Comparison of ENCODE assay signal across 12 cellular contexts in the genomic region with DNA sequence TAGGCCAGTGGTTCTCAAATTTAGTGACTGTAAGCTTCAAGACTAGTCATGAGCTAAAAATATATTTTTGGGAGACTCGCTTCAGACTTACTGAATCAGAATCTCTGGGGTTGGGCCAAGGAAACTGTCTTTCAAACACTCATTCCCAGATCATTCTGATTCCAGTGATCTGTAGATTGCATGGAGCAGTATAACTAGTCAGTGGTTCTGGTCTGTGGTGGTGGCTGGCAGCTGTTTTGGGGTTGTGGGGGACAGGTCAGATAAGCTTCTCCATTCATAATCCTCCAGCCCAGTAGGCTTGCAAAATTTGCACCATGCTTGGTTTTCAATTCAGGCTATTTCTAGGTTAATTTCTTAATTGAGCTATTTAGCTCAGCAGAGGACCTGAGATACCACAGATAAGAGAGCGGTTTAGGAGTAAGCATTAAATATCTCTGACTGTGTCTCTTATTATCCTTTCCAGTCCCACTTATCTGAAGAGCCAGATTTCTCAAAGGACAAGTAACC. TPM values are rescaled to one million over a fixed set of nuclear protein-coding genes. Genes with fewer than 3 reads are reported as not detected.
A peak's percentile ranks its signal among the peaks of the same experiment; 100 is the strongest.
DNase-seq lines count a peak whose midpoint lies in the region; ATAC-seq and TF ChIP-seq lines count a peak whose summit lies in the region.
"Had no signal": no experiment of that assay in that cellular context is flagged by ENCODE, and none has a peak within 500 bp of the region (broad histone marks: within the 10 kb centered on the region; RNA-seq: fewer than 3 reads in every experiment).

No MANE protein-coding gene starts in this region.

- peak overlapping the region; percentile 33 for H3K4me3 Mint-ChIP-seq in T-helper 17 cell

- H3K4me2 ChIP-seq in mammary epithelial cell (ENCODE audit: insufficient read depth, low read depth, low read length): no peak overlapping the region

- no peak overlapping the region for H3K4me3 ChIP-seq in breast epithelium
- H3K4me3 ChIP-seq in mammary epithelial cell (replicated peaks in 1 of 3; ENCODE audit: insufficient read depth in 1 of 3, low read depth in 2 of 3, low read length in 3 of 3): no peak overlapping the region
- H3K4me3 ChIP-seq in fibroblast of the aortic adventitia (ENCODE audit: low read depth, low read length): no peak overlapping the region
- H3K4me3 ChIP-seq in transverse colon: no peak overlapping the region

- dilution Hi-C loops in mammary epithelial cell (cut with HindIII; ENCODE audit: low sequenced_read_pairs): no loop called here

- no peak overlapping the region for H2AFZ ChIP-seq in mammary epithelial cell (ENCODE audit: low read depth, low read length)

- no peak for TF ChIP-seq CTCF in breast epithelium (IDR thresholded peaks at IDR 0.05)
- TF ChIP-seq CTCF in mammary epithelial cell (conservative IDR thresholded peaks at IDR 0.05 in 1 of 2, IDR thresholded peaks at IDR 0.05 in 1 of 2; ENCODE audit: extremely low read depth in 1 of 2, insufficient read depth in 1 of 2, low read depth in 1 of 2, low read length in 2 of 2): no peak
- TF ChIP-seq CTCF in fibroblast of the aortic adventitia (IDR thresholded peaks at IDR 0.05; ENCODE audit: insufficient read depth, low read length): no peak
- no peak for TF ChIP-seq CTCF in transverse colon (IDR thresholded peaks at IDR 0.05)

- peaks cover 44% of the 10 kb centered on the region for H3K4me1 Mint-ChIP-seq in T-helper 17 cell

- TF ChIP-seq EP300 in transverse colon (IDR thresholded peaks at IDR 0.05; ENCODE audit: low read depth): no peak

- H3K27me3 ChIP-seq in breast epithelium (no peaks in the 10 kb centered on the region), mammary epithelial cell (ENCODE audit: insufficient read depth, low read length) (no peaks in the 10 kb centered on the region), transverse colon (no peaks in the 10 kb centered on the region)

- H3K27ac Mint-ChIP-seq in T-helper 17 cell: peak overlapping the region; percentile 83

- DNase-seq in breast epithelium (ENCODE audit: low spot score in 2 of 2) (no peak), mammary epithelial cell (no peak), T-helper 17 cell (no peak), fibroblast of the aortic adventitia (ENCODE audit: low read depth) (peak; percentile 85), transverse colon (no peak), HuH-7 (ENCODE audit: low spot score) (no peak)
- DNase-seq in activated effector memory CD4-positive, alpha-beta T cell treated with Interleukin-2 at 50 U/mL for 16 hours: no peak
- DNase-seq: activated CD4-positive, alpha-beta T cell treated with anti-CD3 and anti-CD28 coated beads, Interleukin-2, amount 50 U/mL, for 1 hour; anterior cingulate cortex; RPMI8226; stimulated activated CD4-positive, alpha-beta T cell treated with anti-CD3 and anti-CD28 coated beads, Interleukin-4, amount 100 ng/mL, for 1 hour had no signal

- no peak overlapping the region for H3K9ac ChIP-seq in mammary epithelial cell (ENCODE audit: insufficient read depth, low read length)

- no peaks in the 10 kb centered on the region for H4K20me1 ChIP-seq in mammary epithelial cell (ENCODE audit: insufficient read depth, low read length)

- H3K4me1 ChIP-seq in breast epithelium: no peaks in the 10 kb centered on the region
- peaks cover 6% of the 10 kb centered on the region for H3K4me1 ChIP-seq in mammary epithelial cell (ENCODE audit: insufficient read depth, low read length)
- peaks cover 11 to 40% (median 26%) of the 10 kb centered on the region in 4 donors for H3K4me1 ChIP-seq in transverse colon

- peaks cover 2% of the 10 kb centered on the region for H3K36me3 Mint-ChIP-seq in T-helper 17 cell (ENCODE audit: low read depth)

- in situ Hi-C loops in mammary epithelial cell (cut with MboI; ENCODE audit: low sequenced_read_pairs in 2 of 2): no loop called here
- in situ Hi-C loops in transverse colon (cut with MboI; ENCODE audit: low pct_ligation_motif_present in 1 of 4, low pct_unique_long_range_greater_than_20kb in 1 of 4, low sequenced_read_pairs in 3 of 4): no loop called here

- ATAC-seq in T-helper 17 cell (no peak), GM18873 (IDR thresholded peaks at IDR 0.05; ENCODE audit: low FRiP score, unreplicated experiment) (no peak)

- BruUV-seq in mammary epithelial cell (replicated peaks; lab: Mats Ljungman, UMichigan): no TSS peak

- WGBS in mammary epithelial cell (ENCODE audit: low coverage, missing lambda C conversion rate): 100% methylated on average over 2 of the region's 2 CpGs
- WGBS in transverse colon (ENCODE audit: low coverage in 1 of 2), 2 donors: 79 to 80% methylated on average over 2 of the region's 2 CpGs

- H3K36me3 ChIP-seq in breast epithelium: no peaks in the 10 kb centered on the region
- H3K36me3 ChIP-seq in mammary epithelial cell (ENCODE audit: insufficient read depth, low read length): no peaks in the 10 kb centered on the region
- no peaks in the 10 kb centered on the region for H3K36me3 ChIP-seq in transverse colon

- intact Hi-C loops in breast epithelium (cut with DNase I; ENCODE audit: low total_unique reads): no loop called here
- intact Hi-C loops in mammary epithelial cell (cut with micrococcal nuclease): loop anchor here (10.0 kb wide), 1 partner anchor 558 kb away; no protein-coding TSS in a partner anchor
- intact Hi-C loops in transverse colon (cut with DNase I; ENCODE audit: low total_unique reads): loop anchor here (10.0 kb wide), 2 partner anchors 162 to 412 kb away; partner anchors contain the start of gene COMTD1

- peaks cover 7% of the 10 kb centered on the region for H3K79me2 ChIP-seq in mammary epithelial cell (ENCODE audit: insufficient read depth, low read length)

- H3K27me3 Mint-ChIP-seq in T-helper 17 cell: no peaks in the 10 kb centered on the region

- TF ChIP-seq POLR2A in breast epithelium (IDR thresholded peaks at IDR 0.05) (no peak), transverse colon (IDR thresholded peaks at IDR 0.05) (no peak)

- CTCF ChIA-PET in mammary epithelial cell (lab: Charles Lee; ENCODE audit: low non-redundant PET): no interaction called here

- H3K27ac ChIP-seq in breast epithelium (peak overlapping the region; percentile 2 to 8), mammary epithelial cell (ENCODE audit: insufficient read depth, low read depth, low read length) (no peak overlapping the region), transverse colon (peak overlapping the region; percentile 0 to 36 (median 16))

- H3K9me3 ChIP-seq in breast epithelium (no peaks in the 10 kb centered on the region), mammary epithelial cell (replicated peaks; ENCODE audit: insufficient read depth, low read length) (no peaks in the 10 kb centered on the region), T-helper 17 cell (ENCODE audit: control insufficient read depth, low read length, poor library complexity, severe bottlenecking) (no peaks in the 10 kb centered on the region), transverse colon (no peaks in the 10 kb centered on the region)

RNA-seq across cellular contexts. Expression of gene KAT6B, which starts 3.8 kb away (rescaled TPM):
- total RNA-seq in breast epithelium (10 to 100 TPM; 46.2 to 90.3 (median 55.7) TPM), mammary epithelial cell (10 to 100 TPM; 12.1 to 22.2 TPM), T-helper 17 cell (10 to 100 TPM; 81.9 to 84.6 TPM), fibroblast of the aortic adventitia (ENCODE audit: low replicate concordance) (34.7 and 38.9 TPM in 2 replicates), transverse colon (10 to 100 TPM; 27.3 to 67.0 (median 54.9) TPM)
- 1.4 TPM for polyA plus RNA-seq in mammary epithelial cell
- 27.6 TPM for polyA minus RNA-seq in mammary epithelial cell
